16 cellular contexts compared by ENCODE assay signal in the genomic region with DNA sequence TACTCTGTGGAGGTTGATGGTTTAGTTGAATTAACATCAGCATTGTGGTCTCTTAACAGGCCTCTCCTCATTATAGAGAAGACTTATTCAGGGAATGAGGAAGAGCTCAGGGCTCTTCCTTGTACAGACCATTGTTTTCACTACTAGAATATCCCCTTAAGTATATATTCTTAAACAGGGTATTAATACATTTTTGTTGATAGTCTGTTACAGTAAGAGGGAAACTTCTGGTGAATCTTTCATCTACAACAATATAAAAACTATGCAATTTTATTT.
DNase-seq lines count a peak whose midpoint lies in the region; ATAC-seq, FAIRE-seq and TF ChIP-seq lines count a peak whose summit lies in the region.
"Had no signal": no experiment of that assay in that cellular context is flagged by ENCODE, and none has a peak within 500 bp of the region (broad histone marks: within the 10 kb centered on the region; RNA-seq: fewer than 3 reads in every experiment).

No MANE protein-coding gene starts in this region.

- H4K8ac ChIP-seq in mesendoderm (ENCODE audit: low read depth, low read length), result no peak overlapping the region

- H4K5ac ChIP-seq in mesendoderm (ENCODE audit: low read length), result no peak overlapping the region

- H3K4me3 ChIP-seq in A549, result no peak overlapping the region
- H3K4me3 ChIP-seq in body of pancreas, result no peak overlapping the region
- no peak overlapping the region for H3K4me3 ChIP-seq in left lung
- H3K4me3 ChIP-seq in stomach, result no peak overlapping the region
- no peak overlapping the region for H3K4me3 ChIP-seq in mesendoderm (ENCODE audit: low read length)
- H3K4me3 ChIP-seq in gastrocnemius medialis, result no peak overlapping the region
- H3K4me3 ChIP-seq in colonic mucosa, result no peak overlapping the region

- FAIRE-seq in A549 (lab: Jason Lieb, UNC), result no peak
- FAIRE-seq: H1 had no signal

- H3K36me3 ChIP-seq in body of pancreas (replicated peaks in 1 of 2; ENCODE audit: insufficient read depth in 1 of 2, low read depth in 2 of 2), result no peaks in the 10 kb centered on the region
- H3K36me3 ChIP-seq in left lung, result no peaks in the 10 kb centered on the region
- H3K36me3 ChIP-seq in stomach, result no peaks in the 10 kb centered on the region
- H3K36me3 ChIP-seq in mesendoderm (ENCODE audit: control insufficient read depth, insufficient read depth, low read length), result no peaks in the 10 kb centered on the region
- H3K36me3 ChIP-seq in gastrocnemius medialis, result no peaks in the 10 kb centered on the region
- H3K36me3 ChIP-seq in colonic mucosa, result no peaks in the 10 kb centered on the region
- H3K36me3 ChIP-seq: BE2C had no signal

- H3K79me2 ChIP-seq in mesendoderm (ENCODE audit: control insufficient read depth, insufficient read depth, low read length), result no peaks in the 10 kb centered on the region

- H3K18ac ChIP-seq in mesendoderm (ENCODE audit: low read length), result no peak overlapping the region

- H2BK120ac ChIP-seq in mesendoderm (ENCODE audit: low read depth, low read length), result no peak overlapping the region

- no peaks in the 10 kb centered on the region for H3K27me3 ChIP-seq in body of pancreas
- no peaks in the 10 kb centered on the region for H3K27me3 ChIP-seq in left lung
- H3K27me3 ChIP-seq in stomach, result no peaks in the 10 kb centered on the region
- no peaks in the 10 kb centered on the region for H3K27me3 ChIP-seq in mesendoderm (ENCODE audit: insufficient read depth, low read length, poor library complexity)
- H3K27me3 ChIP-seq in gastrocnemius medialis, result no peaks in the 10 kb centered on the region
- no peaks in the 10 kb centered on the region for H3K27me3 ChIP-seq in colonic mucosa
- H3K27me3 ChIP-seq: BE2C had no signal

- intact Hi-C loops in body of pancreas (cut with DNase I) (no loop called here), left lung (cut with DNase I) (no loop called here), stomach (cut with DNase I; ENCODE audit: low total_unique reads) (no loop called here), gastrocnemius medialis (cut with DNase I; ENCODE audit: low total_unique reads) (no loop called here), colonic mucosa (cut with DNase I) (no loop called here)

- H3K4ac ChIP-seq in mesendoderm (ENCODE audit: low read depth, low read length), result no peak overlapping the region

- in situ Hi-C loops in gastrocnemius medialis (cut with MboI; ENCODE audit: low sequenced_read_pairs in 4 of 4), result no loop called here

- H3K23ac ChIP-seq in mesendoderm (ENCODE audit: low read length), result no peak overlapping the region

- H3K9ac ChIP-seq in mesendoderm (ENCODE audit: low read length), result no peak overlapping the region
- H3K9ac ChIP-seq in colonic mucosa (ENCODE audit: low read depth in 2 of 2, low read length in 2 of 2), result no peak overlapping the region

- no peak for TF ChIP-seq POLR2A in A549 (IDR thresholded peaks at IDR 0.05; ENCODE audit: low read length)
- no peak for TF ChIP-seq POLR2A in body of pancreas (IDR thresholded peaks at IDR 0.05)
- TF ChIP-seq POLR2A in stomach (IDR thresholded peaks at IDR 0.05), result no peak
- TF ChIP-seq POLR2A in gastrocnemius medialis (IDR thresholded peaks at IDR 0.05), result no peak

- H3K27ac ChIP-seq in A549, result peak overlapping the region; percentile 54 to 80
- peak overlapping the region; percentile 44 to 71 (median 64) for H3K27ac ChIP-seq in body of pancreas
- peak overlapping the region in 1 of 2 donors; percentile 6 for H3K27ac ChIP-seq in left lung
- peak overlapping the region in 4 of 5 donors; percentile 48 to 56 (median 52) for H3K27ac ChIP-seq in stomach
- H3K27ac ChIP-seq in mesendoderm (ENCODE audit: low read depth, low read length), result no peak overlapping the region
- H3K27ac ChIP-seq in gastrocnemius medialis, result no peak overlapping the region
- H3K27ac ChIP-seq in colonic mucosa, result no peak overlapping the region

- H3K4me1 ChIP-seq in A549 (peaks cover 51% of the 10 kb centered on the region), body of pancreas (peaks cover 19% of the 10 kb centered on the region), left lung (no peaks in the 10 kb centered on the region), stomach (peaks cover 0 to 33% (median 13%) of the 10 kb centered on the region in 4 donors), mesendoderm (ENCODE audit: control insufficient read depth, low read depth, low read length) (no peaks in the 10 kb centered on the region), gastrocnemius medialis (no peaks in the 10 kb centered on the region), colonic mucosa (no peaks in the 10 kb centered on the region)
- H3K4me1 ChIP-seq: BE2C had no signal

- TF ChIP-seq EP300 in A549 (IDR thresholded peaks at IDR 0.05), result no peak
- TF ChIP-seq EP300 in stomach (IDR thresholded peaks at IDR 0.05), result no peak

- no peaks in the 10 kb centered on the region for H3K79me1 ChIP-seq in mesendoderm (ENCODE audit: low read length)

- H3K4me2 ChIP-seq in A549 (peak overlapping the region; percentile 62), mesendoderm (ENCODE audit: low read length) (no peak overlapping the region)

- CTCF ChIA-PET in A549 (lab: Yijun Ruan, JAX), result no interaction called here

- ATAC-seq in A549 (peak in 1 of 2 experiments; percentile 54; a peak in 3 of 6 replicates), body of pancreas (no peak), left lung (peak; percentile 88), gastrocnemius medialis (no peak)

- POLR2A ChIA-PET in A549 (lab: Yijun Ruan, JAX), result interaction anchor here (0.7 to 1.1 kb wide), 2 partner anchors 391 to 491 kb away, joined by 3 to 4 read pairs; no protein-coding TSS in a partner anchor

- no peak overlapping the region for H3K56ac ChIP-seq in mesendoderm (ENCODE audit: low read length)

- no peak overlapping the region for H2BK5ac ChIP-seq in mesendoderm (ENCODE audit: low read length)

- DNase-seq in A549 (ENCODE audit: low read depth in 1 of 2, low spot score in 1 of 2), result no peak
- DNase-seq in body of pancreas, result no peak
- no peak for DNase-seq in left lung
- DNase-seq in stomach, result no peak
- no peak for DNase-seq in SW 1271 (lab: John Stamatoyannopoulos, UW)
- no peak for DNase-seq in mesendoderm
- DNase-seq in gastrocnemius medialis, result no peak
- no peak for DNase-seq in colonic mucosa
- DNase-seq: 8988T; BE2C; CD4-positive, CD25-positive, alpha-beta regulatory T cell; GF-D8; KBM-7; NCI-H1694 treated with DMSO at 0.1 percent for 48 hours; SHP77 treated with DMSO at 0.1 percent for 48 hours had no signal

- no peak overlapping the region for H2BK15ac ChIP-seq in mesendoderm (replicated peaks; ENCODE audit: low read depth)

- H2AK5ac ChIP-seq in mesendoderm (ENCODE audit: low read length), result no peak overlapping the region

- no peak for TF ChIP-seq RAD21 in A549 (conservative IDR thresholded peaks at IDR 0.05 in 1 of 2, IDR thresholded peaks at IDR 0.05 in 1 of 2)

- H3K9me3 ChIP-seq in A549, result no peaks in the 10 kb centered on the region
- H3K9me3 ChIP-seq in body of pancreas, result no peaks in the 10 kb centered on the region
- H3K9me3 ChIP-seq in left lung, result no peaks in the 10 kb centered on the region
- H3K9me3 ChIP-seq in stomach, result no peaks in the 10 kb centered on the region
- H3K9me3 ChIP-seq in gastrocnemius medialis, result no peaks in the 10 kb centered on the region
- H3K9me3 ChIP-seq in colonic mucosa, result no peaks in the 10 kb centered on the region
- H3K9me3 ChIP-seq: BE2C had no signal

- no peak for TF ChIP-seq CTCF in A549 (IDR thresholded peaks at IDR 0.05)
- no peak for TF ChIP-seq CTCF in body of pancreas (IDR thresholded peaks at IDR 0.05)
- TF ChIP-seq CTCF in left lung (IDR thresholded peaks at IDR 0.05), result no peak
- no peak for TF ChIP-seq CTCF in stomach (IDR thresholded peaks at IDR 0.05)
- no peak for TF ChIP-seq CTCF in gastrocnemius medialis (IDR thresholded peaks at IDR 0.05 in 4 of 5, conservative IDR thresholded peaks at IDR 0.05 in 1 of 5)
- no peak for TF ChIP-seq CTCF in colonic mucosa (IDR thresholded peaks at IDR 0.05)

TF ChIP-seq in A549, 52 proteins besides CTCF, POLR2A, EP300 and RAD21:
- no peak for TF ChIP-seq NFE2L2 (conservative IDR thresholded peaks at IDR 0.05; ENCODE audit: low read length)
- TF ChIP-seq JUNB (IDR thresholded peaks at IDR 0.05), result no peak
- TF ChIP-seq, protein P1, sequence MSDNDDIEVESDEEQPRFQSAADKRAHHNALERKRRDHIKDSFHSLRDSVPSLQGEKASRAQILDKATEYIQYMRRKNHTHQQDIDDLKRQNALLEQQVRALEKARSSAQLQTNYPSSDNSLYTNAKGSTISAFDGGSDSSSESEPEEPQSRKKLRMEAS (IDR thresholded peaks at IDR 0.05), result no peak
- TF ChIP-seq CBX8 (IDR thresholded peaks at IDR 0.05), result no peak
- TF ChIP-seq MAZ (IDR thresholded peaks at IDR 0.05; ENCODE audit: borderline replicate concordance, low read depth, low read length), result no peak
- no peak for TF ChIP-seq POLR2AphosphoS2 (conservative IDR thresholded peaks at IDR 0.05; ENCODE audit: low read length)
- no peak for TF ChIP-seq FOXS1 (CRISPR knock-in tag; IDR thresholded peaks at IDR 0.05)
- no peak for TF ChIP-seq RCOR1 (IDR thresholded peaks at IDR 0.05; ENCODE audit: low read depth, low read length)
- no peak for TF ChIP-seq RFX5 (IDR thresholded peaks at IDR 0.05)
- no peak for TF ChIP-seq MYC (IDR thresholded peaks at IDR 0.05; ENCODE audit: borderline replicate concordance, low read length)
- no peak for TF ChIP-seq HOXB5 (CRISPR knock-in tag; IDR thresholded peaks at IDR 0.05)
- TF ChIP-seq EHMT2 (IDR thresholded peaks at IDR 0.05; ENCODE audit: low read depth), result no peak
- no peak for TF ChIP-seq ZNF302 (CRISPR knock-in tag; IDR thresholded peaks at IDR 0.05)
- no peak for TF ChIP-seq HOXA7 (CRISPR knock-in tag; IDR thresholded peaks at IDR 0.05)
- TF ChIP-seq HEYL (CRISPR knock-in tag; IDR thresholded peaks at IDR 0.05), result no peak
TF ChIP-seq in A549: peak in this region for 0.

Comparison
In these comparisons a context has a peak if more than half of its experiments do, and no peak if none do; other contexts are left out.
1. H3K27ac ChIP-seq: peak in A549 (2 of 2), body of pancreas (4 of 4) and stomach (4 of 5); none in mesendoderm (single experiment), gastrocnemius medialis (0 of 4) and colonic mucosa (single experiment).